Comparison of ENCODE assay signal across 8 cellular contexts in the genomic region with DNA sequence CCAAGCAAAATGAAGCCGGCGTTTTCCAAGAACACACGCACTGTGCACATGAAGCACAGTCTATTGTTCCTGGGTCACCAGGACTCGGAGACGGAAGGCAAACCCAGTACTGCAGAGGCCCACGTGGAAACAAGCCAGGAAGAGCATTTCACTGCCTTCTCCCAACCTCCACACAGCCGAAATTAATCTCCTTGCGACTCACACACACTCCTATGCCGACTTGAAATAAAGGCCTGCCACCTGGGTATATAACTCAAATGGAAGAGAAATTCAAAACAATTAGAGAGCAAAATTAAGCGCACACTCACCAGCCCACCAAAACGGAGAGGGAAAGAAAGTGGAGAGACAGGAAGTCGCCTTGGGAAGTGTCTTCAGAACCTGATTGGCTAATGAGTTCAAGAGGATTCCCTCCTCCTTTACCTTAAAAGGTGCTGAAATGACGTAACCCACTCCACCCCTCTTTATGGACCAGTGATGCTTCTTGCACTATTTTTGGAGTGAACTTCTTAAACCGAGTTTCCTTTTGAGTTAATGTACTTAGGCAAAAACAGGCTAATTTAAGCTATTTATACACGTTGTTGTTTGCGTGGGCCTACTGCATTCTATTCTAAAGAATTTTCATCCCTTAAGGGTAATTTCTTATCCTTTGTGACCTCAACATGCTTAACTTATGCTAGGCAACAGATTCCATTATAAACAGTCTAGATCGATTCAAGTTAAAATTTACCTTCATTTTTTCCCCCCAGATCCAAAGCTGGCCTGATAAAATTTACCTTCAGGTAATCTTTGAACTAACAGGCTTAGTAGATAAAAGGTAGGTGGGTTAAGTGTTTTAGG. TPM values are rescaled to one million over a fixed set of nuclear protein-coding genes. Genes with fewer than 3 reads are reported as not detected.
DNase-seq lines count a peak whose midpoint lies in the region; ATAC-seq and TF ChIP-seq lines count a peak whose summit lies in the region.

A gene with protein sequence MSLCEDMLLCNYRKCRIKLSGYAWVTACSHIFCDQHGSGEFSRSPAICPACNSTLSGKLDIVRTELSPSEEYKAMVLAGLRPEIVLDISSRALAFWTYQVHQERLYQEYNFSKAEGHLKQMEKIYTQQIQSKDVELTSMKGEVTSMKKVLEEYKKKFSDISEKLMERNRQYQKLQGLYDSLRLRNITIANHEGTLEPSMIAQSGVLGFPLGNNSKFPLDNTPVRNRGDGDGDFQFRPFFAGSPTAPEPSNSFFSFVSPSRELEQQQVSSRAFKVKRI (minus strand): TSS at position 334 of the 837 bp plus-strand sequence. CDS start 16,756 bp downstream, outside the sequence.

- H3K36me3 ChIP-seq in SU-DHL-6 (ENCODE audit: low read length) (peaks cover 4% of the 10 kb centered on the region; the same call in 1 of the 2 replicates), ascending aorta (peaks cover 0 to 15% of the 10 kb centered on the region in 2 donors), left ventricle myocardium inferior (peaks cover 9% of the 10 kb centered on the region)

- peak; percentile 98 for ATAC-seq in HG02763 (IDR thresholded peaks at IDR 0.05; ENCODE audit: unreplicated experiment)

- peak within 1 kb of the TSS; percentile 98 for H3K4me3 ChIP-seq in SU-DHL-6 (ENCODE audit: insufficient read depth, low read length, poor library complexity, severe bottlenecking)
- H3K4me3 ChIP-seq in ascending aorta: peak within 1 kb of the TSS; percentile 69 to 81
- peak within 1 kb of the TSS; percentile 75 for H3K4me3 ChIP-seq in left ventricle myocardium inferior

- intact Hi-C loops in ascending aorta (cut with DNase I) (loop anchor here (1.0 to 5.0 kb wide), 2 partner anchors 10 to 654 kb away; partner anchors contain the start of genes METTL17 and PARP2), left ventricle myocardium inferior (cut with micrococcal nuclease) (loop anchor here (5.0 kb wide), 1 partner anchor 349 kb away; the partner anchor contains the start of gene RNASE4)

- no peaks in the 10 kb centered on the region for H3K9me3 ChIP-seq in SU-DHL-6 (ENCODE audit: insufficient read depth, low read length)
- no peaks in the 10 kb centered on the region for H3K9me3 ChIP-seq in ascending aorta
- no peaks in the 10 kb centered on the region for H3K9me3 ChIP-seq in left ventricle myocardium inferior (replicated peaks)

- H3K4me1 ChIP-seq in ascending aorta: peaks cover 0 to 11% of the 10 kb centered on the region in 2 donors
- peaks cover 45% of the 10 kb centered on the region for H3K4me1 ChIP-seq in left ventricle myocardium inferior

- H3K9me2 ChIP-seq in SU-DHL-6 (replicated peaks; ENCODE audit: insufficient read depth, low read length): no peaks in the 10 kb centered on the region

- peak within 1 kb of the TSS; percentile 63 for H3K27ac ChIP-seq in SU-DHL-6 (ENCODE audit: low read depth, low read length)
- peak within 1 kb of the TSS; percentile 87 to 94 for H3K27ac ChIP-seq in ascending aorta
- H3K27ac ChIP-seq in left ventricle myocardium inferior (replicated peaks): peak within 1 kb of the TSS; percentile 91

- H3F3A ChIP-seq in SU-DHL-6 (ENCODE audit: insufficient read depth): peaks cover 19% of the 10 kb centered on the region; the same call in 1 of the 2 replicates

- H3K4me2 ChIP-seq in SU-DHL-6 (ENCODE audit: low read depth, low read length, poor library complexity, severe bottlenecking): peak within 1 kb of the TSS; percentile 100

- peak within 1 kb of the TSS; percentile 79 for H2AFZ ChIP-seq in SU-DHL-6 (ENCODE audit: low read depth, low read length, severe bottlenecking)

- peak; percentile 8 to 36 for DNase-seq in activated CD4-positive, alpha-beta T cell treated with anti-CD3 and anti-CD28 coated beads for 24 hours (ENCODE audit: low read depth in 2 of 2)
- DNase-seq in activated CD4-positive, alpha-beta T cell treated with anti-CD3 and anti-CD28 coated beads for 1 hour: no peak
- peak; percentile 95 for DNase-seq in NCI-H1105 treated with DMSO at 0.1 percent for 48 hours (lab: John Stamatoyannopoulos, UW)
- DNase-seq in ascending aorta (ENCODE audit: low spot score in 2 of 2): peak; percentile 21 to 84
- peak; percentile 28 for DNase-seq in left ventricle myocardium inferior
- peak; percentile 95 for DNase-seq in pons (ENCODE audit: low spot score)

- peak within 1 kb of the TSS; percentile 83 for H3K9ac ChIP-seq in SU-DHL-6 (ENCODE audit: low read length)

- H4K20me1 ChIP-seq in SU-DHL-6 (ENCODE audit: low read depth, low read length): no peaks in the 10 kb centered on the region

- TF ChIP-seq CTCF in SU-DHL-6 (IDR thresholded peaks at IDR 0.05; ENCODE audit: insufficient read depth, low read length, poor library complexity, severe bottlenecking): no peak
- TF ChIP-seq CTCF in ascending aorta (IDR thresholded peaks at IDR 0.05): no peak
- no peak for TF ChIP-seq CTCF in left ventricle myocardium inferior (IDR thresholded peaks at IDR 0.05; ENCODE audit: borderline replicate concordance)

- peaks cover 46% of the 10 kb centered on the region for H3K79me2 ChIP-seq in SU-DHL-6 (ENCODE audit: insufficient read depth, low read length)

- no peaks in the 10 kb centered on the region for H3K27me3 ChIP-seq in SU-DHL-6 (ENCODE audit: low read length)
- H3K27me3 ChIP-seq in ascending aorta: no peaks in the 10 kb centered on the region
- H3K27me3 ChIP-seq in left ventricle myocardium inferior (ENCODE audit: low read depth): no peaks in the 10 kb centered on the region

RNA-seq across cellular contexts. Expression of the gene that starts here (rescaled TPM):
- total RNA-seq in ascending aorta (12.6 TPM), left ventricle myocardium inferior (53.9 TPM)
